ENCODE assay signal across 8 cellular contexts in the genomic region with DNA sequence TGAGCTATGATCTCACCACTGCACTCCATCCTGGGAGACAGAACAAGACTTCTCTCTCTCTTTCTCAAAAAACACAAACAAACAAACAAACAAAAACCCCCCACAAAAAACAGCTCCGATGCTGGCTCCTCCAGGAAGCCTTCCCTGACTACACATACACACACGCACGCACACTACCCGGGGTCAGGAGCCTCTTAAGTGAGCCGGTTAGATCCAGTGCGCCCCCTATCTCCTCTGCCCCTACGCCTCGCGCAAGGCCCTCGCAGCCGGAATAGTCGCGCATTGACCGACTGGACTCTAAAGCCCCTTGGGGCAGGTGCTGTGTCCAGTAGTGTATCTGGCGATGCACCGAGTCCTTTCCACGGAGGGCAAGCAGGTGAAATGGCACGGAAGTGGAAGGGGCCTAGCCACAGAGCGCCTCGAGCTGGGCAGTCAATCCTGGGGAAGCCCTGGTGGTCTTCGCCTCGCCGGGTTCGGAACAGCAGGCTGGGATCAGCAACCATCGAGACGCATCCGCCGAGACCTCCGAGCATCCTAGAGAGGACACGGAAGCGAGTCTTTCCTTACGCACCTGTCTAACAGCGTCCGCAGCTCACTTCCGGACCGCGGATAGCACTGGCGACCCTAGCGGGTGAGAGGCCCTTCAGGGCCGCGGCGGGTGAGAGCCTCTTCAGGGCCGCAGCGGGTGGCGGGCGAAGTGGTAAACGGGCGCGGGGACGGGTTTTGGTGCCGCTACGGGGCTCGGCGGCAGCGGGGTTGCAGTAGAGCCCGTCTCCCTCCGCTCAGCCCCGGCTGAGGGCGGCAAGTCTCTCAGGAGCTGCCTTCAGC. TPM values are rescaled to one million over a fixed set of nuclear protein-coding genes. Genes with fewer than 3 reads are reported as not detected.
DNase-seq lines count a peak whose midpoint lies in the region; ATAC-seq and TF ChIP-seq lines count a peak whose summit lies in the region.

A gene (plus strand): TSS at position 588 of the 828 bp plus-strand sequence. CDS start 2,661 bp downstream, outside the sequence.

- H3K4me3 ChIP-seq in PC-3 (ENCODE audit: low read length) (peak within 1 kb of the TSS; percentile 96), muscle layer of colon (ENCODE audit: low read depth in 1 of 2, low read length in 2 of 2) (peak within 1 kb of the TSS; percentile 93 to 97)

- H3K27me3 ChIP-seq in PC-3 (ENCODE audit: low read length) (no peaks in the 10 kb centered on the region), muscle layer of colon (ENCODE audit: control insufficient read depth in 1 of 2, insufficient read depth in 2 of 2, low read length in 2 of 2) (no peaks in the 10 kb centered on the region)

- intact Hi-C loops in PC-3 (cut with micrococcal nuclease) = loop anchor here (1.0 to 5.0 kb wide), 6 partner anchors 54 to 301 kb away; a partner anchor contains a TSS

- no peaks in the 10 kb centered on the region for H3K36me3 Mint-ChIP-seq in IgD-negative memory B cell

- H3K36me3 ChIP-seq in PC-3 (ENCODE audit: low read depth, low read length) (peaks cover 27% of the 10 kb centered on the region), muscle layer of colon (ENCODE audit: insufficient read depth, low read length) (peaks cover 36% of the 10 kb centered on the region)

- peak; percentile 89 for ATAC-seq in GM21526 (IDR thresholded peaks at IDR 0.05; ENCODE audit: low FRiP score, unreplicated experiment)
- peak; percentile 90 for ATAC-seq in PC-3
- ATAC-seq in esophagus mucosa = peak; percentile 93

- peak; percentile 81 for DNase-seq in DMS153 (lab: John Stamatoyannopoulos, UW)
- DNase-seq in PC-3 = peak; percentile 93
- peak; percentile 83 for DNase-seq in activated T-cell treated with anti-CD3 and anti-CD28 coated beads, Interleukin-2, amount 50 U/mL, for 1 hour
- peak; percentile 75 for DNase-seq in stimulated activated CD8-positive, alpha-beta memory T cell treated with anti-CD3 and anti-CD28 coated beads, Interleukin-7, amount 100 ng/mL, for 24 hours (ENCODE audit: low read depth)

- TSS peak; percentile 72 for BruUV-seq in PC-3 (replicated peaks; lab: Mats Ljungman, UMichigan)

- CTCF ChIA-PET in PC-3 (lab: Charles Lee) = interaction anchor here (0.6 to 2.6 kb wide), 2 partner anchors 91 to 244 kb away, joined by 4 to 8 read pairs; no protein-coding TSS in a partner anchor

- peak; percentile 60 for TF ChIP-seq CTCF in PC-3 (conservative IDR thresholded peaks at IDR 0.05; ENCODE audit: low read depth, low read length)

- H3K4me1 ChIP-seq in PC-3 (ENCODE audit: insufficient read depth, low read length) = peaks cover 21% of the 10 kb centered on the region
- peaks cover 12% of the 10 kb centered on the region for H3K4me1 ChIP-seq in muscle layer of colon (ENCODE audit: insufficient read depth, low read length)

- H3K9ac ChIP-seq in PC-3 (ENCODE audit: low read length) = peak within 1 kb of the TSS; percentile 98
- H3K9ac ChIP-seq in muscle layer of colon (ENCODE audit: low read length) = peak within 1 kb of the TSS; percentile 83

- peak within 1 kb of the TSS; percentile 54; the same call in 1 of the 2 replicates for H3K27ac ChIP-seq in PC-3 (ENCODE audit: low read length)
- H3K27ac ChIP-seq in muscle layer of colon (ENCODE audit: low read depth, low read length) = peak within 1 kb of the TSS; percentile 81

- peak within 1 kb of the TSS; percentile 98 for H3K4me2 ChIP-seq in PC-3 (ENCODE audit: low read length)

- no peaks in the 10 kb centered on the region for H3K27me3 Mint-ChIP-seq in IgD-negative memory B cell

- peak within 1 kb of the TSS; percentile 100 for H2AFZ ChIP-seq in PC-3 (ENCODE audit: low read length)

- peaks cover 32% of the 10 kb centered on the region for H3K79me2 ChIP-seq in PC-3 (ENCODE audit: low read length)

- peak within 1 kb of the TSS; percentile 97 to 99 (median 97) for H3K4me3 Mint-ChIP-seq in IgD-negative memory B cell

- peaks cover 23 to 39% (median 27%) of the 10 kb centered on the region in 3 donors for H3K4me1 Mint-ChIP-seq in IgD-negative memory B cell

- H3K9me3 Mint-ChIP-seq in IgD-negative memory B cell = no peaks in the 10 kb centered on the region

- no peaks in the 10 kb centered on the region for H3K9me2 ChIP-seq in PC-3 (replicated peaks; ENCODE audit: low read length)

- no peaks in the 10 kb centered on the region for H3F3A ChIP-seq in PC-3 (ENCODE audit: low read length, unreplicated experiment)

- H4K20me1 ChIP-seq in PC-3 (ENCODE audit: low read length) = no peaks in the 10 kb centered on the region

- H3K27ac Mint-ChIP-seq in IgD-negative memory B cell = peak within 1 kb of the TSS; percentile 75 to 92 (median 88)

- POLR2A ChIA-PET in PC-3 (lab: Charles Lee; ENCODE audit: unreplicated experiment) = interaction anchor here (0.5 to 0.6 kb wide), 2 partner anchors 95 to 296 kb away, joined by 3 to 6 read pairs; no protein-coding TSS in a partner anchor

- H3K9me3 ChIP-seq in PC-3 (ENCODE audit: low read length) (no peaks in the 10 kb centered on the region), muscle layer of colon (ENCODE audit: low read length) (no peaks in the 10 kb centered on the region)

RNA-seq across cellular contexts. Expression of the gene that starts here (rescaled TPM):
- polyA plus RNA-seq in IgD-negative memory B cell = 11.8 TPM
- total RNA-seq in PC-3 (2014; rRNA removed) (13.9 and 18.9 TPM in 2 replicates), esophagus mucosa (9.6 TPM)

Comparison
In these comparisons a context has a peak if more than half of its experiments do, and no peak if none do; other contexts are left out.
1. Peak in every context shown above with its lines: DNase-seq, ATAC-seq, H3K4me3 ChIP-seq and H3K27ac ChIP-seq.